8 cellular contexts compared by ENCODE assay signal in genomic region chr1:157138220-157139124, GRCh38. TPM values are rescaled to one million over a fixed set of nuclear protein-coding genes. Genes with fewer than 3 reads are reported as not detected.
DNase-seq lines count a peak whose midpoint lies in the region; ATAC-seq and TF ChIP-seq lines count a peak whose summit lies in the region.

Gene ETV3, minus strand, starts transcription at chr1:157138395. Its CDS starts 2,043 bp downstream, at chr1:157136352.

- H3K27ac Mint-ChIP-seq in Calu3 (ENCODE audit: unreplicated experiment), result peak within 1 kb of the TSS; percentile 98

- H3K9ac ChIP-seq in HUES64 (ENCODE audit: low read depth, low read length) (peak within 1 kb of the TSS; percentile 79), mucosa of rectum (ENCODE audit: low read depth in 1 of 2, low read length in 2 of 2) (peak within 1 kb of the TSS; percentile 94 to 96)

- H3K4me3 Mint-ChIP-seq in Calu3 (ENCODE audit: low read depth, unreplicated experiment), result peak within 1 kb of the TSS; percentile 92

- ATAC-seq in GM21423 (IDR thresholded peaks at IDR 0.05; ENCODE audit: unreplicated experiment), result peak; percentile 85

- H3K27ac ChIP-seq in HUES64 (ENCODE audit: low read depth, low read length) (peak within 1 kb of the TSS; percentile 99), mucosa of rectum (ENCODE audit: low read depth in 2 of 2, low read length in 2 of 2) (peak within 1 kb of the TSS; percentile 96)

- WGBS in HUES64, result under 1% methylated on average over 87 of the region's 87 CpGs

- BruUV-seq in Calu3 (replicated peaks; lab: Mats Ljungman, UMichigan), result TSS peak; percentile 90

- H3K4me1 ChIP-seq in HUES64 (ENCODE audit: insufficient read depth, low read length) (peaks cover 43% of the 10 kb centered on the region), mucosa of rectum (ENCODE audit: control insufficient read depth in 2 of 2, insufficient read depth in 2 of 2, low read length in 2 of 2) (peaks cover 15 to 30% of the 10 kb centered on the region in 2 donors)

- H3K27me3 ChIP-seq in HUES64 (ENCODE audit: insufficient read depth, low read length), result no peaks in the 10 kb centered on the region
- H3K27me3 ChIP-seq in mucosa of rectum (ENCODE audit: control insufficient read depth in 2 of 2, insufficient read depth in 2 of 2, low read length in 2 of 2), result no peaks in the 10 kb centered on the region

- H3K36me3 ChIP-seq in HUES64 (ENCODE audit: insufficient read depth, low read length), result peaks cover 28% of the 10 kb centered on the region
- peaks cover 24 to 25% of the 10 kb centered on the region in 2 donors for H3K36me3 ChIP-seq in mucosa of rectum (ENCODE audit: control insufficient read depth in 2 of 2, insufficient read depth in 2 of 2, low read length in 2 of 2)

- no peaks in the 10 kb centered on the region for H3K9me3 Mint-ChIP-seq in Calu3 (ENCODE audit: low read depth, unreplicated experiment)

- H3K27me3 Mint-ChIP-seq in Calu3 (ENCODE audit: unreplicated experiment), result no peaks in the 10 kb centered on the region

- peaks cover 43% of the 10 kb centered on the region for H3K36me3 Mint-ChIP-seq in Calu3 (ENCODE audit: insufficient read depth, unreplicated experiment)

- TF ChIP-seq CTCF in Calu3 (IDR thresholded peaks at IDR 0.05; ENCODE audit: unreplicated experiment), result no peak
- TF ChIP-seq CTCF in epithelial cell of proximal tubule (conservative IDR thresholded peaks at IDR 0.05; ENCODE audit: low read depth, low read length), result no peak

- peaks cover 19% of the 10 kb centered on the region for H3K4me1 Mint-ChIP-seq in Calu3 (ENCODE audit: low read depth, unreplicated experiment)

- intact Hi-C loops in Calu3 (cut with micrococcal nuclease; ENCODE audit: unreplicated experiment), result loop anchor here (5.0 kb wide), 1 partner anchor 46 kb away; no protein-coding TSS in a partner anchor

- H3K9me3 ChIP-seq in HUES64 (ENCODE audit: insufficient read depth, low read depth, low read length) (no peaks in the 10 kb centered on the region), mucosa of rectum (ENCODE audit: control insufficient read depth in 2 of 2, low read length in 2 of 2) (no peaks in the 10 kb centered on the region)

- H3K4me3 ChIP-seq in HUES64 (ENCODE audit: low read length), result peak within 1 kb of the TSS; percentile 94
- peak within 1 kb of the TSS; percentile 98 for H3K4me3 ChIP-seq in epithelial cell of proximal tubule (ENCODE audit: low read depth, low read length)
- H3K4me3 ChIP-seq in mucosa of rectum (ENCODE audit: low read length in 2 of 2), result peak within 1 kb of the TSS; percentile 95 to 96

- DNase-seq in Calu3, result peak; percentile 96
- DNase-seq in OCI-M1 (lab: John Stamatoyannopoulos, UW), result peak; percentile 96
- DNase-seq in activated T-cell treated with anti-CD3 and anti-CD28 coated beads for 4 hours, result peak; percentile 73
- peak; percentile 20 for DNase-seq in epithelial cell of proximal tubule (ENCODE audit: low read depth)
- DNase-seq in stimulated activated CD8-positive, alpha-beta memory T cell treated with anti-CD3 and anti-CD28 coated beads, Interleukin-4, amount 100 ng/mL, for 4 hours (ENCODE audit: low read depth in 2 of 2, low spot score in 1 of 2), result peak; percentile 59 to 64

- CTCF ChIA-PET in Calu3 (lab: Charles Lee), result interaction anchor here (0.6 to 2.1 kb wide), 3 partner anchors 17 to 50 kb away, joined by 4 to 10 read pairs (median 8); no protein-coding TSS in a partner anchor

RNA-seq across cellular contexts. Expression of gene ETV3, which starts in this region (rescaled TPM):
- total RNA-seq in Calu3 (2022) (39.7 and 50.0 TPM in 2 replicates), epithelial cell of proximal tubule (6.9 and 7.7 TPM in 2 replicates)
- 11.6 TPM for polyA plus RNA-seq in HUES64 (2013, experiment 1 of 2)
- 13.5 TPM for polyA plus RNA-seq in HUES64 (2013, experiment 2 of 2)

Comparison
In these comparisons a context has a peak if more than half of its experiments do, and no peak if none do; other contexts are left out.
1. Peak in every context shown above with its lines: DNase-seq, ATAC-seq, H3K4me3 ChIP-seq and H3K27ac ChIP-seq.
2. DNase-seq: peak in every context shown above with its lines; median percentile 96 in Calu3; 96 in OCI-M1; 73 in activated T-cell treated with anti-CD3 and anti-CD28 coated beads for 4 hours; 62 in stimulated activated CD8-positive, alpha-beta memory T cell treated with anti-CD3 and anti-CD28 coated beads, Interleukin-4, amount 100 ng/mL, for 4 hours; 20 in epithelial cell of proximal tubule.